ENCODE assay signal across 7 cellular contexts in genomic region chr2:28621172-28622100, GRCh38.
A peak's percentile ranks its signal among the peaks of the same experiment; 100 is the strongest.
DNase-seq lines count a peak whose midpoint lies in the region; ATAC-seq lines count a peak whose summit lies in the region.

No MANE protein-coding gene starts in this region.

- DNase-seq in GOT3 (lab: John Stamatoyannopoulos, UW) (peak; percentile 20), NOMO-1 (lab: John Stamatoyannopoulos, UW; ENCODE audit: unreplicated experiment in 2 of 2) (peak; percentile 39 to 81), activated T-cell treated with anti-CD3 and anti-CD28 coated beads for 24 hours (ENCODE audit: low read depth) (peak; percentile 61), epithelial cell of prostate (ENCODE audit: low read depth, low spot score) (peak; percentile 82), myocyte (ENCODE audit: low read depth) (peak; percentile 70)
- peak; percentile 49 to 70 for DNase-seq in stimulated activated CD8-positive, alpha-beta memory T cell treated with anti-CD3 and anti-CD28 coated beads, Interleukin-7, amount 100 ng/mL, for 4 hours (ENCODE audit: low read depth in 2 of 2)

- H3K27ac ChIP-seq in epithelial cell of prostate, result peak overlapping the region; percentile 80

- no peak for ATAC-seq in GM21447 (IDR thresholded peaks at IDR 0.05; ENCODE audit: unreplicated experiment)

Comparison
In these comparisons a context has a peak if more than half of its experiments do, and no peak if none do; other contexts are left out.
1. DNase-seq: peak in every context shown above with its lines; median percentile 82 in epithelial cell of prostate; 70 in myocyte; 61 in activated T-cell treated with anti-CD3 and anti-CD28 coated beads for 24 hours; 60 in NOMO-1; 60 in stimulated activated CD8-positive, alpha-beta memory T cell treated with anti-CD3 and anti-CD28 coated beads, Interleukin-7, amount 100 ng/mL, for 4 hours; 20 in GOT3.